In genomic region chr14:75879031-75879430, GRCh38 we compare ENCODE assay signal across 10 cellular contexts.
DNase-seq lines count a peak whose midpoint lies in the region; ATAC-seq and TF ChIP-seq lines count a peak whose summit lies in the region.
"Had no signal": no experiment of that assay in that cellular context is flagged by ENCODE, and none has a peak within 500 bp of the region (broad histone marks: within the 10 kb centered on the region; RNA-seq: fewer than 3 reads in every experiment).

No MANE protein-coding gene starts in this region.

- H2AFZ ChIP-seq in GM23248 = no peak overlapping the region

- no peaks in the 10 kb centered on the region for H3K9me3 ChIP-seq in GM23248 (ENCODE audit: low read depth)
- no peaks in the 10 kb centered on the region for H3K9me3 ChIP-seq in adipocyte (ENCODE audit: control insufficient read depth, low read length)
- no peaks in the 10 kb centered on the region for H3K9me3 ChIP-seq in BE2C

- H3K4me1 ChIP-seq in GM23248 (ENCODE audit: insufficient read depth) (peaks cover 39% of the 10 kb centered on the region), adipocyte (ENCODE audit: control insufficient read depth, insufficient read depth, low read length) (peaks cover 31% of the 10 kb centered on the region), foreskin keratinocyte (peaks cover 18% of the 10 kb centered on the region), BE2C (peaks cover 9% of the 10 kb centered on the region)

- H3K4me2 ChIP-seq in GM23248 (ENCODE audit: unreplicated experiment) = peak overlapping the region; percentile 37

- ATAC-seq in foreskin keratinocyte = peak; percentile 85

- 31 to 33% methylated on average over 3 of the region's 3 CpGs for WGBS in GM23248 (ENCODE audit: low coverage in 1 of 2, low lambda C conversion rate in 2 of 2, missing lambda C conversion rate in 2 of 2), 2 experiments

- no peaks in the 10 kb centered on the region for H3K9me2 ChIP-seq in GM23248 (ENCODE audit: insufficient read depth)

- peak; percentile 28 for DNase-seq in AG08395 (ENCODE audit: low spot score)
- DNase-seq in GM23248 = peak; percentile 83
- DNase-seq in adipocyte (ENCODE audit: low read depth) = peak; percentile 96
- peak; percentile 79 to 88 for DNase-seq in foreskin keratinocyte
- DNase-seq in NCI-H1436 treated with DMSO at 0.1 percent for 48 hours (lab: John Stamatoyannopoulos, UW) = no peak
- no peak for DNase-seq in cortex of kidney (lab: John Stamatoyannopoulos, UW)
- no peak for DNase-seq in BE2C
- DNase-seq in SKM-1 treated with dmso at 0.1 percent for 144 hours (lab: John Stamatoyannopoulos, UW; ENCODE audit: unreplicated experiment) = no peak
- DNase-seq: activated naive CD4-positive, alpha-beta T cell; NCI-H187 treated with DMSO at 0.1 percent for 48 hours had no signal

- no peaks in the 10 kb centered on the region for H3K27me3 ChIP-seq in GM23248 (replicated peaks; ENCODE audit: insufficient read depth)
- no peaks in the 10 kb centered on the region for H3K27me3 ChIP-seq in adipocyte (replicated peaks; ENCODE audit: control insufficient read depth, insufficient read depth, low read length)
- H3K27me3 ChIP-seq in foreskin keratinocyte = no peaks in the 10 kb centered on the region
- H3K27me3 ChIP-seq in BE2C = no peaks in the 10 kb centered on the region

- H3K4me3 ChIP-seq in GM23248 = no peak overlapping the region
- H3K4me3 ChIP-seq in adipocyte (ENCODE audit: low read length) = no peak overlapping the region
- no peak overlapping the region for H3K4me3 ChIP-seq in BE2C (ENCODE audit: low read depth, low read length)

- TF ChIP-seq CTCF in foreskin keratinocyte (conservative IDR thresholded peaks at IDR 0.05) (no peak), BE2C (IDR thresholded peaks at IDR 0.05; ENCODE audit: low read depth, low read length) (no peak)

- no peaks in the 10 kb centered on the region for H4K20me1 ChIP-seq in GM23248 (ENCODE audit: insufficient read depth)

- H3K27ac ChIP-seq in GM23248 (peak overlapping the region; percentile 87), foreskin keratinocyte (peak overlapping the region; percentile 95)

- H3F3A ChIP-seq in GM23248 (ENCODE audit: insufficient read depth) = peaks cover 32% of the 10 kb centered on the region

- H3K79me2 ChIP-seq in GM23248 (ENCODE audit: insufficient read depth) = no peaks in the 10 kb centered on the region

- H3K36me3 ChIP-seq in GM23248 (ENCODE audit: low read depth) (no peaks in the 10 kb centered on the region), adipocyte (ENCODE audit: control insufficient read depth, insufficient read depth, low read length, severe bottlenecking) (no peaks in the 10 kb centered on the region), BE2C (no peaks in the 10 kb centered on the region; the same call in 1 of the 2 replicates)

- H3K9ac ChIP-seq in GM23248 = peak overlapping the region; percentile 33
- no peak overlapping the region for H3K9ac ChIP-seq in adipocyte (ENCODE audit: low read length)

- in situ Hi-C loops in GM23248 (cut with MboI) = no loop called here

Comparison
In these comparisons a context has a peak if more than half of its experiments do, and no peak if none do; other contexts are left out.
1. DNase-seq: peak in AG08395 (single experiment), GM23248 (single experiment), adipocyte (single experiment) and foreskin keratinocyte (2 of 2); none in NCI-H1436 treated with DMSO at 0.1 percent for 48 hours (single experiment), cortex of kidney (single experiment), BE2C (single experiment) and SKM-1 treated with dmso at 0.1 percent for 144 hours (single experiment).